13 cellular contexts compared by ENCODE assay signal in the genomic region with DNA sequence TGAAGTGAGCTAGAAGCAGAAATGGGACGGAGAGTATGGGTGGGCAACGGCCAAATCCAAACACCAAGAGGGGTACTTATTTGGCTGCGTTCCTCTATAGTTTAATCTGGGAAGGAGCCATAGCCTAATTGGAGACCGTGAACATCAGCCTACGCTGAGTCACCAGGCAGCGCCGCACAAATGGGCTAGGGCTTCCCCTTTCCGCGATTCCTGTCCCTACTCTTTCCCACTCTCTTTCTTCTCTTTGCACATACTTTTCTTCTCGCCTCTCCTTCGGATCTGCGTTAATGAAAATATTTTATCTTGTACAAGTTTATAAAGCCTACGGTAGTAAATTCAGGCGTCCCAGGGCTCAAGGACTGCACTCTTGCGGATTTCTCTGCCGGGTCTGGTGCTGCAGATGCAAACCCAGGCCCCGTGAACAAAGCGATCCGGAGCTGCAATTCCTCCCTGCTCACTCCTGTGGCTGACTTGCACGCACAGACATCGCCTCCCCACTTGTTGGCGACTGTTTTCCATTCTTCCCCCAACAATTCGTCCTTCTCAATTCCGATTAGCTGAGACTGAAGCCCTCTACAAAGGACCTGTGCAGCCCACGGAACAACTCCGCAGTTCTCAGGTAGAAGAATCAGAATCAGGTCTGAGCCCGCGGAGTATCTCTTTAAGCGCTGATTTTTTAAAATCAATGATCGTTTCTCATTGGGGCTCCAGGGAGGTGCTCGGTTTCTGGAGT. TPM values are rescaled to one million over a fixed set of nuclear protein-coding genes. Genes with fewer than 3 reads are reported as not detected.
DNase-seq lines count a peak whose midpoint lies in the region; ATAC-seq and TF ChIP-seq lines count a peak whose summit lies in the region.
"Had no signal": no experiment of that assay in that cellular context is flagged by ENCODE, and none has a peak within 500 bp of the region (broad histone marks: within the 10 kb centered on the region; RNA-seq: fewer than 3 reads in every experiment).

No MANE protein-coding gene starts in this region.

- no peaks in the 10 kb centered on the region for H3K36me3 Mint-ChIP-seq in endodermal cell (ENCODE audit: low read depth)
- peaks cover 4% of the 10 kb centered on the region for H3K36me3 Mint-ChIP-seq in neural crest cell (ENCODE audit: low read depth)
- H3K36me3 Mint-ChIP-seq in activated T-cell treated with anti-CD3 and anti-CD28 coated beads, Interleukin-2, amount 50 U/mL, for 72 hours (ENCODE audit: insufficient read depth in 2 of 2) = peaks cover 2 to 6% of the 10 kb centered on the region in 2 donors
- H3K36me3 Mint-ChIP-seq in T-helper 2 cell treated with Interferon-gamma antibody and Interleukin-4, amounts not matched to agents 5 μg/mL and 100 μg/mL, for 36 hours (ENCODE audit: low read depth) = peaks cover 2% of the 10 kb centered on the region

- peaks cover 100% of the 10 kb centered on the region for H3K27me3 Mint-ChIP-seq in endodermal cell (ENCODE audit: insufficient read depth)
- peaks cover 98% of the 10 kb centered on the region for H3K27me3 Mint-ChIP-seq in neural crest cell (ENCODE audit: low read depth)
- H3K27me3 Mint-ChIP-seq in activated T-cell treated with anti-CD3 and anti-CD28 coated beads, Interleukin-2, amount 50 U/mL, for 72 hours (ENCODE audit: low read depth) = peaks cover 88% of the 10 kb centered on the region
- peaks cover 80% of the 10 kb centered on the region for H3K27me3 Mint-ChIP-seq in T-helper 2 cell treated with Interferon-gamma antibody and Interleukin-4, amounts not matched to agents 5 μg/mL and 100 μg/mL, for 36 hours (ENCODE audit: low read depth)

- H3K27ac Mint-ChIP-seq in endodermal cell (no peak overlapping the region), neural crest cell (ENCODE audit: unreplicated experiment) (no peak overlapping the region)
- H3K27ac Mint-ChIP-seq in activated T-cell treated with anti-CD3 and anti-CD28 coated beads, Interleukin-2, amount 50 U/mL, for 72 hours = no peak overlapping the region
- H3K27ac Mint-ChIP-seq in T-helper 2 cell treated with Interferon-gamma antibody and Interleukin-4, amounts not matched to agents 5 μg/mL and 100 μg/mL, for 36 hours = no peak overlapping the region
- H3K27ac Mint-ChIP-seq: activated CD4-positive, alpha-beta T cell treated with anti-CD3 and anti-CD28 coated beads, Interleukin-2, amount 10 ng/mL, durations not matched to agents 7 days and 5 days had no signal

- peaks cover 16% of the 10 kb centered on the region for H3K4me1 Mint-ChIP-seq in endodermal cell
- peaks cover 8% of the 10 kb centered on the region for H3K4me1 Mint-ChIP-seq in neural crest cell
- peaks cover 19% of the 10 kb centered on the region for H3K4me1 Mint-ChIP-seq in activated T-cell treated with anti-CD3 and anti-CD28 coated beads, Interleukin-2, amount 50 U/mL, for 72 hours (ENCODE audit: low read depth)
- peaks cover 9% of the 10 kb centered on the region for H3K4me1 Mint-ChIP-seq in T-helper 2 cell treated with Interferon-gamma antibody and Interleukin-4, amounts not matched to agents 5 μg/mL and 100 μg/mL, for 36 hours (ENCODE audit: low read depth)

- no peak for ATAC-seq in activated T-cell treated with anti-CD3 and anti-CD28 coated beads, Interleukin-2, amount 50 U/mL, for 72 hours (replicated peaks in 1 of 2)

- H3K27me3 ChIP-seq in endodermal cell (ENCODE audit: control insufficient read depth, insufficient read depth, low read length, poor library complexity, severe bottlenecking) = peaks cover 93% of the 10 kb centered on the region

- H3K4me1 ChIP-seq in endodermal cell (ENCODE audit: control insufficient read depth, insufficient read depth, low read length) = peaks cover 11% of the 10 kb centered on the region

- H3K4me3 Mint-ChIP-seq in endodermal cell (peak overlapping the region; percentile 37), neural crest cell (no peak overlapping the region)
- H3K4me3 Mint-ChIP-seq in activated T-cell treated with anti-CD3 and anti-CD28 coated beads, Interleukin-2, amount 50 U/mL, for 72 hours = no peak overlapping the region
- H3K4me3 Mint-ChIP-seq in T-helper 2 cell treated with Interferon-gamma antibody and Interleukin-4, amounts not matched to agents 5 μg/mL and 100 μg/mL, for 36 hours = no peak overlapping the region
- H3K4me3 Mint-ChIP-seq: activated CD4-positive, alpha-beta T cell treated with anti-CD3 and anti-CD28 coated beads, Interleukin-2, amount 10 ng/mL, durations not matched to agents 7 days and 5 days had no signal

- H3K4me3 ChIP-seq in endodermal cell (ENCODE audit: low read length) = peak overlapping the region; percentile 78
- H3K4me3 ChIP-seq: ovary had no signal

- H3K9me3 Mint-ChIP-seq in endodermal cell = no peaks in the 10 kb centered on the region
- no peaks in the 10 kb centered on the region for H3K9me3 Mint-ChIP-seq in neural crest cell
- H3K9me3 Mint-ChIP-seq in activated T-cell treated with anti-CD3 and anti-CD28 coated beads, Interleukin-2, amount 50 U/mL, for 72 hours = peaks cover 0 to 4% of the 10 kb centered on the region in 2 donors
- peaks cover 10% of the 10 kb centered on the region for H3K9me3 Mint-ChIP-seq in T-helper 2 cell treated with Interferon-gamma antibody and Interleukin-4, amounts not matched to agents 5 μg/mL and 100 μg/mL, for 36 hours

- 2 to 3% methylated on average over 16 to 31 of the region's 31 CpGs for WGBS in endodermal cell (ENCODE audit: insufficient coverage in 1 of 2, insufficient read length in 1 of 2), 2 experiments

- no peak overlapping the region for H3K27ac ChIP-seq in endodermal cell (ENCODE audit: low read depth, low read length)
- H3K27ac ChIP-seq: ovary had no signal

- no peak for TF ChIP-seq CTCF in endodermal cell (conservative IDR thresholded peaks at IDR 0.05)
- TF ChIP-seq CTCF in neural crest cell (conservative IDR thresholded peaks at IDR 0.05) = no peak

- H3K9ac ChIP-seq in endodermal cell (ENCODE audit: extremely low read depth, low read length, poor library complexity, severe bottlenecking) = no peak overlapping the region

- DNase-seq in Daoy (ENCODE audit: low read depth) (peak; percentile 81), RPMI7951 (ENCODE audit: low read depth) (peak; percentile 43), endodermal cell (peak; percentile 81), neural crest cell (ENCODE audit: low read depth, low spot score) (peak; percentile 18), pons (ENCODE audit: low spot score) (no peak), cortex of kidney (lab: John Stamatoyannopoulos, UW) (no peak)
- no peak for DNase-seq in activated T-cell treated with anti-CD3 and anti-CD28 coated beads, Interleukin-2, amount 50 U/mL, for 72 hours
- DNase-seq in T-helper 2 cell treated with Interferon-gamma antibody and Interleukin-4, amounts not matched to agents 5 μg/mL and 100 μg/mL, for 36 hours (ENCODE audit: low spot score) = no peak
- DNase-seq: activated CD4-positive, alpha-beta T cell treated with anti-CD3 and anti-CD28 coated beads, Interleukin-2, amount 10 ng/mL, durations not matched to agents 7 days and 5 days; activated naive CD4-positive, alpha-beta T cell treated with Interleukin-2 at 50 U/mL for 16 hours; NCI-H2081; ovary had no signal

- no peaks in the 10 kb centered on the region for H3K9me3 ChIP-seq in endodermal cell (ENCODE audit: control insufficient read depth, low read length)
- H3K9me3 ChIP-seq: ovary had no signal

- no peaks in the 10 kb centered on the region for H3K36me3 ChIP-seq in endodermal cell (ENCODE audit: control insufficient read depth, insufficient read depth, low read length)
- H3K36me3 ChIP-seq: ovary had no signal

RNA-seq across cellular contexts. Expression of a gene that starts 4.2 kb away (rescaled TPM):
- total RNA-seq in Daoy (2014; rRNA removed; shearing (Covaris generic)) = 8.2 and 8.6 TPM in 2 replicates
- 9.1 and 13.6 TPM in 2 replicates for total RNA-seq in RPMI7951 (2014; rRNA removed; shearing (Covaris generic))
- total RNA-seq in endodermal cell (1 to 10 TPM; 1.3 to 2.3 TPM), neural crest cell (0.27 and 0.47 TPM in 2 replicates)
- 0.36 TPM for polyA plus RNA-seq in endodermal cell (2013, experiment 1 of 2)
- polyA plus RNA-seq in endodermal cell (2013, experiment 2 of 2) = 0.29 TPM
- total RNA-seq in activated T-cell treated with anti-CD3 and anti-CD28 coated beads, Interleukin-2, amount 50 U/mL, for 72 hours = not detected
- total RNA-seq: activated CD4-positive, alpha-beta T cell treated with anti-CD3 and anti-CD28 coated beads, Interleukin-2, amount 10 ng/mL, durations not matched to agents 7 days and 5 days had no signal
- polyA plus RNA-seq: CD14-positive monocyte had no signal

Comparison
In these comparisons a context has a peak if more than half of its experiments do, and no peak if none do; other contexts are left out.
1. DNase-seq: peak in Daoy (single experiment), RPMI7951 (single experiment), endodermal cell (single experiment) and neural crest cell (single experiment); none in activated T-cell treated with anti-CD3 and anti-CD28 coated beads, Interleukin-2, amount 50 U/mL, for 72 hours (0 of 2), pons (single experiment), T-helper 2 cell treated with Interferon-gamma antibody and Interleukin-4, amounts not matched to agents 5 μg/mL and 100 μg/mL, for 36 hours (single experiment) and cortex of kidney (single experiment).